8 cellular contexts compared by ENCODE assay signal in genomic region chr11:119057000-119057769, GRCh38. TPM values are rescaled to one million over a fixed set of nuclear protein-coding genes. Genes with fewer than 3 reads are reported as not detected.
DNase-seq lines count a peak whose midpoint lies in the region; ATAC-seq and TF ChIP-seq lines count a peak whose summit lies in the region.

A gene with protein sequence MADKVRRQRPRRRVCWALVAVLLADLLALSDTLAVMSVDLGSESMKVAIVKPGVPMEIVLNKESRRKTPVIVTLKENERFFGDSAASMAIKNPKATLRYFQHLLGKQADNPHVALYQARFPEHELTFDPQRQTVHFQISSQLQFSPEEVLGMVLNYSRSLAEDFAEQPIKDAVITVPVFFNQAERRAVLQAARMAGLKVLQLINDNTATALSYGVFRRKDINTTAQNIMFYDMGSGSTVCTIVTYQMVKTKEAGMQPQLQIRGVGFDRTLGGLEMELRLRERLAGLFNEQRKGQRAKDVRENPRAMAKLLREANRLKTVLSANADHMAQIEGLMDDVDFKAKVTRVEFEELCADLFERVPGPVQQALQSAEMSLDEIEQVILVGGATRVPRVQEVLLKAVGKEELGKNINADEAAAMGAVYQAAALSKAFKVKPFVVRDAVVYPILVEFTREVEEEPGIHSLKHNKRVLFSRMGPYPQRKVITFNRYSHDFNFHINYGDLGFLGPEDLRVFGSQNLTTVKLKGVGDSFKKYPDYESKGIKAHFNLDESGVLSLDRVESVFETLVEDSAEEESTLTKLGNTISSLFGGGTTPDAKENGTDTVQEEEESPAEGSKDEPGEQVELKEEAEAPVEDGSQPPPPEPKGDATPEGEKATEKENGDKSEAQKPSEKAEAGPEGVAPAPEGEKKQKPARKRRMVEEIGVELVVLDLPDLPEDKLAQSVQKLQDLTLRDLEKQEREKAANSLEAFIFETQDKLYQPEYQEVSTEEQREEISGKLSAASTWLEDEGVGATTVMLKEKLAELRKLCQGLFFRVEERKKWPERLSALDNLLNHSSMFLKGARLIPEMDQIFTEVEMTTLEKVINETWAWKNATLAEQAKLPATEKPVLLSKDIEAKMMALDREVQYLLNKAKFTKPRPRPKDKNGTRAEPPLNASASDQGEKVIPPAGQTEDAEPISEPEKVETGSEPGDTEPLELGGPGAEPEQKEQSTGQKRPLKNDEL (minus strand): TSS chr11:119057205. CDS start chr11:119056160, 1,045 bp downstream.

- H4K20me1 ChIP-seq in SK-N-SH (ENCODE audit: insufficient read depth): no peaks in the 10 kb centered on the region

- no peak for TF ChIP-seq RAD21 in SK-N-SH (IDR thresholded peaks at IDR 0.05; ENCODE audit: low read length)

- TF ChIP-seq EP300 in SK-N-SH (IDR thresholded peaks at IDR 0.05; ENCODE audit: borderline replicate concordance in 1 of 2, low read depth in 1 of 2, low read length in 1 of 2): no peak; a peak in 1 of 4 replicates

- peak; percentile 41 for TF ChIP-seq POLR2A in testis (IDR thresholded peaks at IDR 0.05)

- peak within 1 kb of the TSS; percentile 97 for H3K4me3 Mint-ChIP-seq in activated naive CD4-positive, alpha-beta T cell treated with anti-CD3 and anti-CD28 coated beads, Interleukin-2, amount 50 U/mL, for 24 hours

- H3K4me1 Mint-ChIP-seq in activated naive CD4-positive, alpha-beta T cell treated with anti-CD3 and anti-CD28 coated beads, Interleukin-2, amount 50 U/mL, for 24 hours: peaks cover 44% of the 10 kb centered on the region

- CTCF ChIA-PET in GM10248 (lab: Yijun Ruan, JAX) (interaction anchor here (0.6 to 4.4 kb wide), 14 partner anchors 9 to 268 kb away, joined by 3 to 39 read pairs (median 3); partner anchors contain the start of genes DPAGT1 and VPS11), SK-N-SH (lab: Yijun Ruan, JAX) (interaction anchor here (0.8 to 1.8 kb wide), 12 partner anchors 9 to 281 kb away, joined by 3 to 7 read pairs (median 4); partner anchors contain the start of genes SLC37A4 and VPS11)

- no peaks in the 10 kb centered on the region for H3K9me2 ChIP-seq in SK-N-SH

- intact Hi-C loops in testis (cut with DNase I; ENCODE audit: low total_unique reads): loop anchor here (5.0 kb wide), 1 partner anchor 40 kb away; a partner anchor contains a TSS

- DNase-seq in GM10248 (ENCODE audit: extremely low spot score): peak; percentile 99
- DNase-seq in NCI-H1048 (lab: John Stamatoyannopoulos, UW): peak; percentile 97
- DNase-seq in SK-N-SH: peak; percentile 99
- DNase-seq in glomerular endothelial cell (ENCODE audit: extremely low read depth, low read depth, low spot score): no peak
- peak; percentile 98 for DNase-seq in omental fat pad (ENCODE audit: low spot score)
- peak; percentile 98 for DNase-seq in testis

- H3K36me3 ChIP-seq in SK-N-SH (replicated peaks in 1 of 2; ENCODE audit: control insufficient read depth in 1 of 2, insufficient read depth in 2 of 2, low read length in 1 of 2): peaks cover 31 to 32% of the 10 kb centered on the region in 2 experiments
- H3K36me3 ChIP-seq in testis (ENCODE audit: low read depth, missing control alignments): no peaks in the 10 kb centered on the region

- H3K4me3 ChIP-seq in SK-N-SH (ENCODE audit: low read depth in 2 of 2, low read length in 1 of 2) (peak within 1 kb of the TSS; percentile 82 to 90), testis (peak within 1 kb of the TSS; percentile 90 to 96)

- H3K9me3 ChIP-seq in SK-N-SH: no peaks in the 10 kb centered on the region
- H3K9me3 ChIP-seq in testis: no peaks in the 10 kb centered on the region

- H3K27ac Mint-ChIP-seq in activated naive CD4-positive, alpha-beta T cell treated with anti-CD3 and anti-CD28 coated beads, Interleukin-2, amount 50 U/mL, for 24 hours: peak within 1 kb of the TSS; percentile 97

- 0% methylated on average over 12 of the region's 79 CpGs for WGBS in SK-N-SH (ENCODE audit: low lambda C conversion rate)
- 0 to 1% methylated on average over 8 to 68 of the region's 79 CpGs for WGBS in testis, 2 donors

- peaks cover 11% of the 10 kb centered on the region for H3F3A ChIP-seq in SK-N-SH (replicated peaks; ENCODE audit: insufficient read depth)

- peak within 1 kb of the TSS; percentile 94 for H2AFZ ChIP-seq in SK-N-SH (ENCODE audit: low read depth)

- peaks cover 27% of the 10 kb centered on the region for H3K36me3 Mint-ChIP-seq in activated naive CD4-positive, alpha-beta T cell treated with anti-CD3 and anti-CD28 coated beads, Interleukin-2, amount 50 U/mL, for 24 hours

- H3K27ac ChIP-seq in SK-N-SH (ENCODE audit: low read depth in 2 of 2, low read length in 1 of 2) (peak within 1 kb of the TSS; percentile 77 to 86), testis (peak within 1 kb of the TSS; percentile 77 to 83)

- H3K9ac ChIP-seq in SK-N-SH: peak within 1 kb of the TSS; percentile 91

- peak; percentile 18 for TF ChIP-seq CTCF in GM10248 (IDR thresholded peaks at IDR 0.05; ENCODE audit: control extremely low read depth, extremely low read depth, low read depth, missing control alignments)
- peak; percentile 27 for TF ChIP-seq CTCF in SK-N-SH (IDR thresholded peaks at IDR 0.05)
- TF ChIP-seq CTCF in omental fat pad (IDR thresholded peaks at IDR 0.05): no peak
- peak in 1 of 3 experiments; percentile 10 for TF ChIP-seq CTCF in testis (IDR thresholded peaks at IDR 0.05)

- no peaks in the 10 kb centered on the region for H3K9me3 Mint-ChIP-seq in activated naive CD4-positive, alpha-beta T cell treated with anti-CD3 and anti-CD28 coated beads, Interleukin-2, amount 50 U/mL, for 24 hours

- no peaks in the 10 kb centered on the region for H3K27me3 Mint-ChIP-seq in activated naive CD4-positive, alpha-beta T cell treated with anti-CD3 and anti-CD28 coated beads, Interleukin-2, amount 50 U/mL, for 24 hours

- POLR2A ChIA-PET in GM10248 (lab: Yijun Ruan, JAX) (interaction anchor here (1.0 to 2.1 kb wide), 6 partner anchors 9 to 38 kb away, joined by 3 to 6 read pairs (median 4); partner anchors contain the start of genes HMBS and VPS11), SK-N-SH (lab: Yijun Ruan, JAX) (interaction anchor here (0.7 to 3.8 kb wide), 10 partner anchors 10 to 57 kb away, joined by 3 to 21 read pairs (median 8); partner anchors contain the start of genes DPAGT1, HMBS, RPS25 and SLC37A4)

- H3K4me1 ChIP-seq in SK-N-SH (ENCODE audit: control insufficient read depth in 1 of 2, insufficient read depth in 2 of 2, low read depth in 1 of 2, low read length in 1 of 2) (peaks cover 12 to 21% of the 10 kb centered on the region in 2 experiments; a peak in 2 of 4 replicates), testis (peaks cover 12% of the 10 kb centered on the region)

- H3K27me3 ChIP-seq in SK-N-SH (ENCODE audit: insufficient read depth): no peaks in the 10 kb centered on the region
- no peaks in the 10 kb centered on the region for H3K27me3 ChIP-seq in testis

- H3K4me2 ChIP-seq in SK-N-SH: peak within 1 kb of the TSS; percentile 94

- H3K79me2 ChIP-seq in SK-N-SH (ENCODE audit: insufficient read depth): peaks cover 33% of the 10 kb centered on the region

- ATAC-seq in HG02571 (IDR thresholded peaks at IDR 0.05; ENCODE audit: unreplicated experiment): peak; percentile 93
- ATAC-seq in omental fat pad (ENCODE audit: low FRiP score): peak; percentile 98

TF ChIP-seq in SK-N-SH, 30 proteins besides CTCF, POLR2A, EP300 and RAD21 (continues in another document):
- TF ChIP-seq, protein P1, sequence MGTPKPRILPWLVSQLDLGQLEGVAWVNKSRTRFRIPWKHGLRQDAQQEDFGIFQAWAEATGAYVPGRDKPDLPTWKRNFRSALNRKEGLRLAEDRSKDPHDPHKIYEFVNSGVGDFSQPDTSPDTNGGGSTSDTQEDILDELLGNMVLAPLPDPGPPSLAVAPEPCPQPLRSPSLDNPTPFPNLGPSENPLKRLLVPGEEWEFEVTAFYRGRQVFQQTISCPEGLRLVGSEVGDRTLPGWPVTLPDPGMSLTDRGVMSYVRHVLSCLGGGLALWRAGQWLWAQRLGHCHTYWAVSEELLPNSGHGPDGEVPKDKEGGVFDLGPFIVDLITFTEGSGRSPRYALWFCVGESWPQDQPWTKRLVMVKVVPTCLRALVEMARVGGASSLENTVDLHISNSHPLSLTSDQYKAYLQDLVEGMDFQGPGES (IDR thresholded peaks at IDR 0.05; ENCODE audit: low read depth, low read length): no peak
- TF ChIP-seq ZBTB33 (IDR thresholded peaks at IDR 0.05; ENCODE audit: borderline replicate concordance, low read depth) (no peak), CHD2 (IDR thresholded peaks at IDR 0.05; ENCODE audit: low read length, partially characterized antibody) (no peak), FOXJ3 (CRISPR knock-in tag; IDR thresholded peaks at IDR 0.05) (no peak), TAF1 (IDR thresholded peaks at IDR 0.05; ENCODE audit: borderline replicate concordance, low read depth, low read length) (peak; percentile 60), TEAD4 (IDR thresholded peaks at IDR 0.05; ENCODE audit: borderline replicate concordance, insufficient read depth) (no peak)
- TF ChIP-seq, protein P2, sequence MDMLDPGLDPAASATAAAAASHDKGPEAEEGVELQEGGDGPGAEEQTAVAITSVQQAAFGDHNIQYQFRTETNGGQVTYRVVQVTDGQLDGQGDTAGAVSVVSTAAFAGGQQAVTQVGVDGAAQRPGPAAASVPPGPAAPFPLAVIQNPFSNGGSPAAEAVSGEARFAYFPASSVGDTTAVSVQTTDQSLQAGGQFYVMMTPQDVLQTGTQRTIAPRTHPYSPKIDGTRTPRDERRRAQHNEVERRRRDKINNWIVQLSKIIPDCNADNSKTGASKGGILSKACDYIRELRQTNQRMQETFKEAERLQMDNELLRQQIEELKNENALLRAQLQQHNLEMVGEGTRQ (IDR thresholded peaks at IDR 0.05; ENCODE audit: borderline replicate concordance, low read depth, low read length): no peak

RNA-seq across cellular contexts. Expression of the gene that starts here (rescaled TPM):
- polyA plus RNA-seq in SK-N-SH (2012; rRNA removed): 90.8 and 105 TPM in 2 replicates
- polyA plus RNA-seq in SK-N-SH (2012; cell fraction: cytosol; rRNA removed): 64.8 and 77.2 TPM in 2 replicates
- 99.7 and 113 TPM in 2 replicates for polyA plus RNA-seq in SK-N-SH (2012; cell fraction: nucleus; rRNA removed)
- 144 and 195 TPM in 2 replicates for total RNA-seq in glomerular endothelial cell
- total RNA-seq in omental fat pad: 10 to 100 TPM; 43.5 to 94.4 (median 63.7) TPM
- total RNA-seq in testis: 100 to 1,000 TPM; 126 to 127 TPM
- 209 TPM for polyA plus RNA-seq in testis (ENCODE audit: insufficient read depth, low read depth, low replicate concordance)

Comparison
In these comparisons a context has a peak if more than half of its experiments do, and no peak if none do; other contexts are left out.
1. CTCF ChIP-seq: peak in GM10248 (single experiment) and SK-N-SH (single experiment); none in omental fat pad (0 of 3).